Comparison of ENCODE assay signal across 3 cellular contexts in genomic region chr3:196498297-196498696, GRCh38.
A peak's percentile ranks its signal among the peaks of the same experiment; 100 is the strongest.
TF ChIP-seq lines count a peak whose summit lies in the region.

No MANE protein-coding gene starts in this region.

TF ChIP-seq in SK-N-SH, 30 proteins besides CTCF, POLR2A, EP300 and RAD21:
- no peak for TF ChIP-seq MEF2A (IDR thresholded peaks at IDR 0.05; ENCODE audit: borderline replicate concordance, low read depth)
- no peak for TF ChIP-seq SIN3A (IDR thresholded peaks at IDR 0.05; ENCODE audit: borderline replicate concordance, low read depth, low read length)
- no peak for TF ChIP-seq NFIC (IDR thresholded peaks at IDR 0.05; ENCODE audit: borderline replicate concordance)
- no peak for TF ChIP-seq JUND (IDR thresholded peaks at IDR 0.05)
- TF ChIP-seq PBX3 (IDR thresholded peaks at IDR 0.05) = no peak
- TF ChIP-seq USF1 (IDR thresholded peaks at IDR 0.05; ENCODE audit: borderline replicate concordance, low read depth) = no peak
- TF ChIP-seq CHD2 (IDR thresholded peaks at IDR 0.05; ENCODE audit: low read length, partially characterized antibody) = no peak
- TF ChIP-seq RFX5 (IDR thresholded peaks at IDR 0.05; ENCODE audit: low read length) = no peak
- TF ChIP-seq TEAD4 (IDR thresholded peaks at IDR 0.05; ENCODE audit: borderline replicate concordance, insufficient read depth) = no peak
- TF ChIP-seq FOXJ3 (CRISPR knock-in tag; IDR thresholded peaks at IDR 0.05) = no peak
- no peak for TF ChIP-seq GABPA (IDR thresholded peaks at IDR 0.05; ENCODE audit: low read depth)

TF ChIP-seq in SK-N-SH treated with all-trans-retinoic acid at 6 μM for 48 hours, 23 proteins besides CTCF, POLR2A, EP300 and RAD21:
- TF ChIP-seq ESRRG (CRISPR knock-in tag; IDR thresholded peaks at IDR 0.05) (no peak), ZC3H10 (CRISPR knock-in tag; IDR thresholded peaks at IDR 0.05) (no peak), ZNF70 (CRISPR knock-in tag; IDR thresholded peaks at IDR 0.05) (no peak), ZNF8 (CRISPR knock-in tag; IDR thresholded peaks at IDR 0.05) (no peak), CREB5 (CRISPR knock-in tag; IDR thresholded peaks at IDR 0.05; ENCODE audit: low read depth) (no peak), TCF4 (CRISPR knock-in tag; IDR thresholded peaks at IDR 0.05; ENCODE audit: borderline replicate concordance) (no peak), ZNF565 (CRISPR knock-in tag; conservative IDR thresholded peaks at IDR 0.05; ENCODE audit: low read depth) (no peak), OSR1 (CRISPR knock-in tag; IDR thresholded peaks at IDR 0.05) (no peak), SNAI2 (CRISPR knock-in tag; IDR thresholded peaks at IDR 0.05) (no peak), BACH2 (CRISPR knock-in tag; IDR thresholded peaks at IDR 0.05; ENCODE audit: borderline replicate concordance) (no peak), RARB (CRISPR knock-in tag; IDR thresholded peaks at IDR 0.05) (no peak), CSRNP3 (CRISPR knock-in tag; IDR thresholded peaks at IDR 0.05) (no peak), ZFP3 (CRISPR knock-in tag; IDR thresholded peaks at IDR 0.05) (no peak), ZFP30 (CRISPR knock-in tag; IDR thresholded peaks at IDR 0.05) (no peak), ISL1 (CRISPR knock-in tag; IDR thresholded peaks at IDR 0.05) (no peak), TOX (CRISPR knock-in tag; IDR thresholded peaks at IDR 0.05; ENCODE audit: borderline replicate concordance) (no peak), PATZ1 (CRISPR knock-in tag; IDR thresholded peaks at IDR 0.05; ENCODE audit: borderline replicate concordance) (no peak), POU6F1 (CRISPR knock-in tag; IDR thresholded peaks at IDR 0.05; ENCODE audit: borderline replicate concordance, low read depth) (no peak)
TF ChIP-seq in SK-N-SH treated with all-trans-retinoic acid at 6 μM for 48 hours: peak in this region for 0.

TF ChIP-seq in K562, 482 proteins besides CTCF, POLR2A, EP300 and RAD21:
- TF ChIP-seq SNAPC5 (CRISPR knock-in tag; IDR thresholded peaks at IDR 0.05) = no peak
- TF ChIP-seq CEBPG (CRISPR knock-in tag; IDR thresholded peaks at IDR 0.05) = 0 out of 2 replicates have a peak, but pooled peaks have one; percentile 17
- peak in 1 of 2 experiments; percentile 67; a peak in 1 of 4 replicates for TF ChIP-seq CEBPG (tag; conservative IDR thresholded peaks at IDR 0.05 in 1 of 2, IDR thresholded peaks at IDR 0.05 in 1 of 2)
- TF ChIP-seq KAT8 (IDR thresholded peaks at IDR 0.05; ENCODE audit: low read depth) = no peak
- peak; percentile 82 for TF ChIP-seq CEBPB (tag; IDR thresholded peaks at IDR 0.05)
- no peak for TF ChIP-seq JUNB (CRISPR knock-in tag; conservative IDR thresholded peaks at IDR 0.05)
- no peak for TF ChIP-seq FOXM1 (IDR thresholded peaks at IDR 0.05; ENCODE audit: low read depth)
- TF ChIP-seq FOXM1 (CRISPR knock-in tag; IDR thresholded peaks at IDR 0.05; ENCODE audit: low read depth) = no peak
TF ChIP-seq in K562: peak in this region for 2.
